In genomic region chr2:27191107-27191829, GRCh38 we compare ENCODE assay signal across 8 cellular contexts. TPM values are rescaled to one million over a fixed set of nuclear protein-coding genes. Genes with fewer than 3 reads are reported as not detected.
DNase-seq lines count a peak whose midpoint lies in the region; ATAC-seq and TF ChIP-seq lines count a peak whose summit lies in the region.

No MANE protein-coding gene starts in this region.

- H4K12ac ChIP-seq in trophoblast cell (ENCODE audit: low read depth, low read length): no peak overlapping the region

- no peaks in the 10 kb centered on the region for H3K27me3 ChIP-seq in CD8-positive, alpha-beta memory T cell (ENCODE audit: insufficient read depth, low read length, poor library complexity, severe bottlenecking)
- H3K27me3 ChIP-seq in gastroesophageal sphincter (peaks cover 24% of the 10 kb centered on the region), trophoblast cell (ENCODE audit: insufficient read depth, low read length) (no peaks in the 10 kb centered on the region)

- CTCF ChIA-PET in CD8-positive, alpha-beta memory T cell (lab: Charles Lee): interaction anchor here (0.6 to 2.2 kb wide), 10 partner anchors 9 to 345 kb away, joined by 3 to 12 read pairs (median 3); no protein-coding TSS in a partner anchor

- H3K18ac ChIP-seq in trophoblast cell (ENCODE audit: low read length): no peak overlapping the region

- DNase-seq in CD8-positive, alpha-beta memory T cell: peak in 4 of 5 donors; percentile 20 to 63 (median 45)
- DNase-seq in HCEC 1CT (peak; percentile 60), NCI-H748 (lab: John Stamatoyannopoulos, UW; ENCODE audit: unreplicated experiment) (peak; percentile 60), trophoblast cell (peak in 1 of 2 donors; percentile 43)
- DNase-seq in activated T-cell treated with anti-CD3 and anti-CD28 coated beads, Interleukin-2, amount 50 U/mL, for 4 hours: peak; percentile 14

- no peaks in the 10 kb centered on the region for H3K9me3 Mint-ChIP-seq in CD8-positive, alpha-beta memory T cell
- no peaks in the 10 kb centered on the region for H3K9me3 Mint-ChIP-seq in activated T-cell treated with anti-CD3 and anti-CD28 coated beads, Interleukin-2, amount 50 U/mL, for 4 hours

- no peak overlapping the region for H3K4me2 ChIP-seq in trophoblast cell (ENCODE audit: low read length)

- TF ChIP-seq EP300 in gastroesophageal sphincter (IDR thresholded peaks at IDR 0.05): no peak

- no peak overlapping the region for H3K9ac ChIP-seq in trophoblast cell (ENCODE audit: low read length)

- no peaks in the 10 kb centered on the region for H3K79me1 ChIP-seq in trophoblast cell (ENCODE audit: low read length)

- peaks cover 16 to 19% of the 10 kb centered on the region in 2 donors for H3K27me3 Mint-ChIP-seq in CD8-positive, alpha-beta memory T cell
- peaks cover 4% of the 10 kb centered on the region for H3K27me3 Mint-ChIP-seq in activated T-cell treated with anti-CD3 and anti-CD28 coated beads, Interleukin-2, amount 50 U/mL, for 4 hours (ENCODE audit: low read depth)

- H3K27ac Mint-ChIP-seq in CD8-positive, alpha-beta memory T cell: no peak overlapping the region

- H4K8ac ChIP-seq in trophoblast cell (ENCODE audit: low read depth, low read length): no peak overlapping the region

- no peak overlapping the region for H2BK120ac ChIP-seq in trophoblast cell (ENCODE audit: insufficient read depth, low read length, poor library complexity)

- no peaks in the 10 kb centered on the region for H3K4me1 Mint-ChIP-seq in CD8-positive, alpha-beta memory T cell
- H3K4me1 Mint-ChIP-seq in activated T-cell treated with anti-CD3 and anti-CD28 coated beads, Interleukin-2, amount 50 U/mL, for 4 hours (ENCODE audit: low read depth): no peaks in the 10 kb centered on the region

- ATAC-seq in activated T-cell treated with anti-CD3 and anti-CD28 coated beads, Interleukin-2, amount 50 U/mL, for 4 hours: peak in 1 of 2 donors; percentile 58
- peak; percentile 71 for ATAC-seq in gastroesophageal sphincter
- ATAC-seq in HG03175 (IDR thresholded peaks at IDR 0.05; ENCODE audit: unreplicated experiment): no peak
- ATAC-seq in GM21515 (IDR thresholded peaks at IDR 0.05; ENCODE audit: unreplicated experiment): no peak

- no peak for TF ChIP-seq POLR2A in gastroesophageal sphincter (IDR thresholded peaks at IDR 0.05)

- no peak overlapping the region for H3K14ac ChIP-seq in trophoblast cell (ENCODE audit: low read length)

- 28 to 34% methylated on average over 6 to 7 of the region's 8 CpGs for WGBS in gastroesophageal sphincter (ENCODE audit: low coverage in 1 of 2), 2 donors
- WGBS in trophoblast cell (ENCODE audit: extremely low coverage, insufficient coverage, insufficient read length): no CpG with 5 or more reads among the region's 8 CpGs

- H3K27ac ChIP-seq in CD8-positive, alpha-beta memory T cell (ENCODE audit: low read depth, low read length): no peak overlapping the region
- H3K27ac ChIP-seq in gastroesophageal sphincter (no peak overlapping the region), trophoblast cell (ENCODE audit: low read depth, low read length) (no peak overlapping the region)

- H2BK5ac ChIP-seq in trophoblast cell (ENCODE audit: low read depth, low read length, poor library complexity): peak overlapping the region; percentile 17

- no peak overlapping the region for H2AK5ac ChIP-seq in trophoblast cell (ENCODE audit: low read length)

- no peak overlapping the region for H2BK12ac ChIP-seq in trophoblast cell (ENCODE audit: low read length)

- no peaks in the 10 kb centered on the region for H3K36me3 Mint-ChIP-seq in CD8-positive, alpha-beta memory T cell
- no peaks in the 10 kb centered on the region for H3K36me3 Mint-ChIP-seq in activated T-cell treated with anti-CD3 and anti-CD28 coated beads, Interleukin-2, amount 50 U/mL, for 4 hours (ENCODE audit: insufficient read depth)

- H4K91ac ChIP-seq in trophoblast cell (ENCODE audit: low read depth, low read length): no peak overlapping the region

- H3K9me3 ChIP-seq in CD8-positive, alpha-beta memory T cell (ENCODE audit: low read length): no peaks in the 10 kb centered on the region
- H3K9me3 ChIP-seq in gastroesophageal sphincter: no peaks in the 10 kb centered on the region
- H3K9me3 ChIP-seq in trophoblast cell (ENCODE audit: insufficient read depth, low read depth, low read length): no peaks in the 10 kb centered on the region

- H3K4me3 ChIP-seq in CD8-positive, alpha-beta memory T cell (ENCODE audit: low read length): no peak overlapping the region
- H3K4me3 ChIP-seq in gastroesophageal sphincter: no peak overlapping the region
- no peak overlapping the region for H3K4me3 ChIP-seq in trophoblast cell (ENCODE audit: low read depth, low read length)

- H3K4me3 Mint-ChIP-seq in CD8-positive, alpha-beta memory T cell: no peak overlapping the region
- H3K4me3 Mint-ChIP-seq in activated T-cell treated with anti-CD3 and anti-CD28 coated beads, Interleukin-2, amount 50 U/mL, for 4 hours: no peak overlapping the region

- no peaks in the 10 kb centered on the region for H3K4me1 ChIP-seq in CD8-positive, alpha-beta memory T cell (ENCODE audit: insufficient read depth, low read length)
- H3K4me1 ChIP-seq in gastroesophageal sphincter (no peaks in the 10 kb centered on the region), trophoblast cell (ENCODE audit: control insufficient read depth in 1 of 2, insufficient read depth in 2 of 2, low read length in 2 of 2) (no peaks in the 10 kb centered on the region)

- peak in 3 of 4 experiments; percentile 51 to 66 (median 51) for TF ChIP-seq CTCF in gastroesophageal sphincter (IDR thresholded peaks at IDR 0.05)

- no peak overlapping the region for H2AFZ ChIP-seq in trophoblast cell (ENCODE audit: insufficient read depth, low read length, poor library complexity)

- no peaks in the 10 kb centered on the region for H3K36me3 ChIP-seq in CD8-positive, alpha-beta memory T cell (ENCODE audit: insufficient read depth, low read length)
- H3K36me3 ChIP-seq in gastroesophageal sphincter: no peaks in the 10 kb centered on the region
- no peaks in the 10 kb centered on the region for H3K36me3 ChIP-seq in trophoblast cell (ENCODE audit: control insufficient read depth in 1 of 2, insufficient read depth in 2 of 2, low read length in 2 of 2)

- no peaks in the 10 kb centered on the region for H3K79me2 ChIP-seq in trophoblast cell (ENCODE audit: control insufficient read depth, insufficient read depth, low read length, poor library complexity)

- no peak overlapping the region for H3K4ac ChIP-seq in trophoblast cell (ENCODE audit: low read depth, low read length)

- H3K23ac ChIP-seq in trophoblast cell (ENCODE audit: low read length): no peak overlapping the region

- POLR2A ChIA-PET in CD8-positive, alpha-beta memory T cell (lab: Charles Lee): no interaction called here

RNA-seq across cellular contexts. Expression of gene ATRAID, which starts 20.6 kb away (rescaled TPM):
- 100 to 1,000 TPM; 101 to 106 TPM for total RNA-seq in CD8-positive, alpha-beta memory T cell
- polyA plus RNA-seq in CD8-positive, alpha-beta memory T cell: 296 TPM
- 10 to 100 TPM; 84.1 to 91.7 (median 85.1) TPM for total RNA-seq in activated T-cell treated with anti-CD3 and anti-CD28 coated beads, Interleukin-2, amount 50 U/mL, for 4 hours
- total RNA-seq in gastroesophageal sphincter: 100 to 1,000 TPM; 124 to 147 (median 129) TPM
- 107 and 115 TPM in 2 replicates for polyA plus RNA-seq in trophoblast cell (2013)

RNA-seq across cellular contexts. Expression of gene SLC5A6, which starts 20.8 kb away (rescaled TPM):
- 100 to 1,000 TPM; 109 to 110 TPM for total RNA-seq in CD8-positive, alpha-beta memory T cell
- 21.0 TPM for polyA plus RNA-seq in CD8-positive, alpha-beta memory T cell
- total RNA-seq in activated T-cell treated with anti-CD3 and anti-CD28 coated beads, Interleukin-2, amount 50 U/mL, for 4 hours: 100 to 1,000 TPM; 128 to 143 (median 141) TPM
- 10 to 100 TPM in 3 of 4 donors, 1 to 10 TPM in 1; 8.3 to 16.8 (median 13.5) TPM for total RNA-seq in gastroesophageal sphincter
- polyA plus RNA-seq in trophoblast cell (2013): 152 and 161 TPM in 2 replicates

RNA-seq across cellular contexts. Expression of gene CAD, which starts 25.9 kb away (rescaled TPM):
- 100 to 1,000 TPM; 147 to 154 TPM for total RNA-seq in CD8-positive, alpha-beta memory T cell
- polyA plus RNA-seq in CD8-positive, alpha-beta memory T cell: 27.0 TPM
- total RNA-seq in activated T-cell treated with anti-CD3 and anti-CD28 coated beads, Interleukin-2, amount 50 U/mL, for 4 hours: 100 to 1,000 TPM; 162 to 201 (median 185) TPM
- total RNA-seq in gastroesophageal sphincter: 10 to 100 TPM; 12.1 to 23.3 (median 16.3) TPM
- polyA plus RNA-seq in trophoblast cell (2013): 14.7 and 15.5 TPM in 2 replicates

RNA-seq across cellular contexts. Expression of gene TCF23, which starts 42.5 kb away (rescaled TPM):
- not detected for total RNA-seq in CD8-positive, alpha-beta memory T cell
- not detected for polyA plus RNA-seq in CD8-positive, alpha-beta memory T cell
- total RNA-seq in activated T-cell treated with anti-CD3 and anti-CD28 coated beads, Interleukin-2, amount 50 U/mL, for 4 hours: not detected
- total RNA-seq in gastroesophageal sphincter: under 1 TPM in 1 of 4 donors, not detected in 3; 0.13 TPM
- polyA plus RNA-seq in trophoblast cell (2013): 0.03 TPM in 1 of 2 replicates, not detected in the other

RNA-seq across cellular contexts. Expression of gene PRR30, which starts 52.1 kb away (rescaled TPM):
- total RNA-seq in CD8-positive, alpha-beta memory T cell: not detected
- not detected for polyA plus RNA-seq in CD8-positive, alpha-beta memory T cell
- not detected for total RNA-seq in activated T-cell treated with anti-CD3 and anti-CD28 coated beads, Interleukin-2, amount 50 U/mL, for 4 hours
- total RNA-seq in gastroesophageal sphincter: not detected
- not detected in 2 replicates for polyA plus RNA-seq in trophoblast cell (2013)

Comparison
In these comparisons a context has a peak if more than half of its experiments do, and no peak if none do; other contexts are left out.
1. RNA of gene SLC5A6, which starts 20.8 kb away (total RNA-seq): 128 to 143 TPM in activated T-cell treated with anti-CD3 and anti-CD28 coated beads, Interleukin-2, amount 50 U/mL, for 4 hours and 109 to 110 TPM in CD8-positive, alpha-beta memory T cell; 8.3 to 16.8 TPM in gastroesophageal sphincter; every median in the first group is over 4 times any median in the second.
2. RNA of gene CAD, which starts 25.9 kb away (total RNA-seq): 162 to 201 TPM in activated T-cell treated with anti-CD3 and anti-CD28 coated beads, Interleukin-2, amount 50 U/mL, for 4 hours and 147 to 154 TPM in CD8-positive, alpha-beta memory T cell; 12.1 to 23.3 TPM in gastroesophageal sphincter; every median in the first group is over 4 times any median in the second.